Comparison of ENCODE assay signal across 18 cellular contexts in genomic region chr2:206723288-206723687, GRCh38. TPM values are rescaled to one million over a fixed set of nuclear protein-coding genes. Genes with fewer than 3 reads are reported as not detected.
DNase-seq lines count a peak whose midpoint lies in the region; ATAC-seq, FAIRE-seq and TF ChIP-seq lines count a peak whose summit lies in the region.
"Had no signal": no experiment of that assay in that cellular context is flagged by ENCODE, and none has a peak within 500 bp of the region (broad histone marks: within the 10 kb centered on the region; RNA-seq: fewer than 3 reads in every experiment).

No MANE protein-coding gene starts in this region.

- no peak overlapping the region for H3K4me3 ChIP-seq in A549
- H3K4me3 ChIP-seq in K562, result no peak overlapping the region
- no peak overlapping the region for H3K4me3 ChIP-seq in parathyroid adenoma (ENCODE audit: low read depth, low read length)
- H3K4me3 ChIP-seq in coronary artery, result no peak overlapping the region

- H3K27ac ChIP-seq in A549, result no peak overlapping the region
- no peak overlapping the region for H3K27ac ChIP-seq in K562 (ENCODE audit: extremely low read depth, low read depth, low read length)
- no peak overlapping the region for H3K27ac ChIP-seq in parathyroid adenoma
- no peak overlapping the region for H3K27ac ChIP-seq in coronary artery

- TF ChIP-seq POLR2A in A549 (IDR thresholded peaks at IDR 0.05; ENCODE audit: low read length), result no peak
- TF ChIP-seq POLR2A in K562 (conservative IDR thresholded peaks at IDR 0.05), result no peak

- H3K4me2 ChIP-seq in A549 (0 out of 3 replicates have a peak overlapping the region, but pooled peaks have one; percentile 15), K562 (ENCODE audit: insufficient read depth, low read length) (no peak overlapping the region), parathyroid adenoma (ENCODE audit: low read length) (no peak overlapping the region)

- H3K4me1 ChIP-seq in A549 (no peaks in the 10 kb centered on the region), K562 (replicated peaks in 1 of 2; ENCODE audit: control insufficient read depth in 2 of 2, insufficient read depth in 2 of 2, low read length in 2 of 2) (no peaks in the 10 kb centered on the region), parathyroid adenoma (peaks cover 9% of the 10 kb centered on the region)
- H3K4me1 ChIP-seq: Caco-2 had no signal

- intact Hi-C loops in K562 (cut with micrococcal nuclease), result no loop called here

- POLR2A ChIA-PET in A549 (lab: Yijun Ruan, JAX), result no interaction called here
- POLR2A ChIA-PET in K562 (lab: Yijun Ruan, JAX), result no interaction called here

- H3K79me2 ChIP-seq in K562 (ENCODE audit: control insufficient read depth, insufficient read depth, low read length), result no peaks in the 10 kb centered on the region
- H3K79me2 ChIP-seq in parathyroid adenoma, result no peaks in the 10 kb centered on the region

- 27% methylated on average over 1 of the region's 1 CpG for WGBS in A549 (ENCODE audit: missing lambda C conversion rate)
- 0% methylated on average over 1 of the region's 1 CpG for WGBS in K562 (ENCODE audit: insufficient coverage, low coverage, missing lambda C conversion rate)

- CTCF ChIA-PET in A549 (lab: Yijun Ruan, JAX), result no interaction called here
- CTCF ChIA-PET in K562 (lab: Yijun Ruan, JAX; ENCODE audit: low intra/inter-chr PET ratio), result no interaction called here

- no peak for TF ChIP-seq EP300 in A549 (IDR thresholded peaks at IDR 0.05)
- TF ChIP-seq EP300 in K562 (IDR thresholded peaks at IDR 0.05; ENCODE audit: low read length), result no peak

- no peak for ATAC-seq in A549
- no peak for ATAC-seq in K562
- ATAC-seq: CD8-positive, alpha-beta T cell; HCT116 had no signal

- no peak overlapping the region for H3K9ac ChIP-seq in K562 (ENCODE audit: insufficient read depth in 1 of 2, low read depth in 2 of 2, low read length in 2 of 2)
- no peak overlapping the region for H3K9ac ChIP-seq in parathyroid adenoma

- in situ Hi-C loops in K562 (cut with MboI), result no loop called here

- H3K9me1 ChIP-seq in K562 (ENCODE audit: control insufficient read depth, insufficient read depth, low read length), result no peaks in the 10 kb centered on the region

- H2AFZ ChIP-seq in K562 (ENCODE audit: low read depth, low read length) (no peak overlapping the region), parathyroid adenoma (peak overlapping the region; percentile 54)

- H3K27me3 ChIP-seq in K562 (ENCODE audit: control insufficient read depth in 2 of 2, insufficient read depth in 2 of 2, low read length in 2 of 2), result no peaks in the 10 kb centered on the region
- H3K27me3 ChIP-seq in parathyroid adenoma (ENCODE audit: control insufficient read depth, insufficient read depth, low read length), result no peaks in the 10 kb centered on the region

- no peak for TF ChIP-seq CTCF in A549 (IDR thresholded peaks at IDR 0.05)
- no peak for TF ChIP-seq CTCF in K562 (IDR thresholded peaks at IDR 0.05 in 2 of 3, conservative IDR thresholded peaks at IDR 0.05 in 1 of 3; ENCODE audit: insufficient read depth in 2 of 3, low read depth in 1 of 3, low read length in 3 of 3)
- TF ChIP-seq CTCF in parathyroid adenoma (IDR thresholded peaks at IDR 0.05), result no peak
- no peak for TF ChIP-seq CTCF in coronary artery (IDR thresholded peaks at IDR 0.05)

- BruUV-seq in K562 (replicated peaks; lab: Mats Ljungman, UMichigan), result no TSS peak

- H3K9me3 ChIP-seq in A549 (no peaks in the 10 kb centered on the region; the same call in 2 of the 3 replicates), K562 (replicated peaks; ENCODE audit: control insufficient read depth, insufficient read depth, low read depth, low read length) (no peaks in the 10 kb centered on the region), parathyroid adenoma (ENCODE audit: control insufficient read depth, low read length) (no peaks in the 10 kb centered on the region)
- H3K9me3 ChIP-seq: Caco-2 had no signal

- H3K36me3 ChIP-seq in K562 (ENCODE audit: control insufficient read depth, insufficient read depth, low read length), result no peaks in the 10 kb centered on the region
- H3K36me3 ChIP-seq in parathyroid adenoma (ENCODE audit: control insufficient read depth, insufficient read depth, low read length), result no peaks in the 10 kb centered on the region

- no peaks in the 10 kb centered on the region for H4K20me1 ChIP-seq in K562 (replicated peaks; ENCODE audit: control insufficient read depth, insufficient read depth, low read length)

- no peak for FAIRE-seq in A549 (lab: Jason Lieb, UNC)
- no peak for FAIRE-seq in K562 (lab: Jason Lieb, UNC)
- FAIRE-seq: G401.6, GM12892 had no signal

- no peak for TF ChIP-seq RAD21 in A549 (conservative IDR thresholded peaks at IDR 0.05 in 1 of 2, IDR thresholded peaks at IDR 0.05 in 1 of 2)
- TF ChIP-seq RAD21 in K562 (CRISPR knock-in tag; conservative IDR thresholded peaks at IDR 0.05 in 1 of 2, IDR thresholded peaks at IDR 0.05 in 1 of 2), result no peak

- DNase-seq in A549 (ENCODE audit: low read depth in 1 of 2, low spot score in 1 of 2), result no peak
- DNase-seq in K562 (ENCODE audit: extremely low read depth in 1 of 4, low spot score in 3 of 4), result no peak
- no peak for DNase-seq in coronary artery (ENCODE audit: low spot score)
- no peak for DNase-seq in NK-92 treated with Interleukin-12 subunit alpha and Interleukin-12 subunit beta, amount 100 ng/mL, for 24 hours (lab: John Stamatoyannopoulos, UW)
- DNase-seq: 8988T; C1 segment of cervical spinal cord; Caco-2; CD8-positive, alpha-beta T cell; DMS153; DND-41; GOT3; H9 had no signal

RNA-seq across cellular contexts. Expression of gene DYTN, which starts 5.1 kb away (rescaled TPM):
- polyA plus RNA-seq in A549 (2011; rRNA removed) (not detected in 2 replicates), A549 (2017; fragmentation: RNase III; extraction: RNeasy Plus Mini Kit Qiagen cat#74134 plus additional on column Dnase treatment) (not detected in 3 replicates), K562 (2011; rRNA removed) (not detected in 2 replicates), K562 (2014; fragmentation: Illumina TruSeq; extraction: Trizol) (not detected in 2 replicates), K562 (2014; fragmentation: Nextera tagmentation; extraction: Ambion mirVana) (not detected), K562 (2014; rRNA removed) (not detected in 2 replicates)
- polyA plus RNA-seq in A549 (2012; cell fraction: cytosol; rRNA removed), result not detected in 2 replicates
- not detected in 2 replicates for polyA plus RNA-seq in A549 (2012; cell fraction: nucleus; rRNA removed)
- not detected in 2 replicates for polyA minus RNA-seq in A549 (2011; rRNA and poly(A)+ RNA removed)
- total RNA-seq in K562 (2011; cell fraction: chromatin; rRNA removed; ENCODE audit: low replicate concordance), result not detected in 2 replicates
- not detected in 2 replicates for total RNA-seq in K562 (2011; cell fraction: nucleolus; rRNA removed)
- total RNA-seq in K562 (2011; cell fraction: nucleoplasm; rRNA removed), result not detected in 2 replicates
- total RNA-seq in K562 (2014; rRNA removed) (not detected in 2 replicates), K562 (2014; rRNA removed; fragmentation: Illumina TruSeq; extraction: Trizol) (not detected in 2 replicates), K562 (2015; rRNA removed; fragmentation: Illumina TruSeq; extraction: Trizol) (not detected in 2 replicates), K562 (2021) (not detected in 2 replicates)
- not detected in 2 replicates for polyA plus RNA-seq in K562 (2011; cell fraction: cytosol; rRNA removed)
- polyA plus RNA-seq in K562 (2011; cell fraction: nucleus; rRNA removed), result not detected in 2 replicates
- not detected in 2 replicates for polyA plus RNA-seq in K562 (2012)
- polyA minus RNA-seq in K562 (2011; rRNA and poly(A)+ RNA removed), result not detected in 2 replicates
- not detected in 2 replicates for polyA minus RNA-seq in K562 (2011; cell fraction: cytosol; rRNA and poly(A)+ RNA removed)
- polyA minus RNA-seq in K562 (2011; cell fraction: nucleus; rRNA and poly(A)+ RNA removed), result not detected in 2 replicates
- total RNA-seq: A673; Caco-2; CD8-positive, alpha-beta T cell; H9 had no signal
- polyA plus RNA-seq: BJ had no signal

RNA-seq across cellular contexts. Expression of gene MDH1B, which starts 41.8 kb away (rescaled TPM):
- polyA plus RNA-seq in A549 (2011; rRNA removed) (1.3 and 2.8 TPM in 2 replicates), A549 (2017; fragmentation: RNase III; extraction: RNeasy Plus Mini Kit Qiagen cat#74134 plus additional on column Dnase treatment) (3.1 to 4.0 TPM (median 3.2 TPM) in 3 replicates), K562 (2011; rRNA removed) (0.06 and 0.08 TPM in 2 replicates), K562 (2014; fragmentation: Illumina TruSeq; extraction: Trizol) (0.14 TPM in 1 of 2 replicates, not detected in the other), K562 (2014; fragmentation: Nextera tagmentation; extraction: Ambion mirVana) (under 1 TPM in 1 of 2 experiments, not detected in 1; 0.14 TPM), K562 (2014; rRNA removed) (0.16 TPM in 1 of 2 replicates, not detected in the other)
- 0.83 and 0.91 TPM in 2 replicates for polyA plus RNA-seq in A549 (2012; cell fraction: cytosol; rRNA removed)
- polyA plus RNA-seq in A549 (2012; cell fraction: nucleus; rRNA removed), result 0.58 and 0.67 TPM in 2 replicates
- polyA minus RNA-seq in A549 (2011; rRNA and poly(A)+ RNA removed), result 1.5 and 2.6 TPM in 2 replicates
- 0.39 TPM in 1 of 2 replicates, not detected in the other for total RNA-seq in K562 (2011; cell fraction: chromatin; rRNA removed; ENCODE audit: low replicate concordance)
- not detected in 2 replicates for total RNA-seq in K562 (2011; cell fraction: nucleolus; rRNA removed)
- total RNA-seq in K562 (2011; cell fraction: nucleoplasm; rRNA removed), result not detected in 2 replicates
- total RNA-seq in K562 (2014; rRNA removed) (0.08 TPM in 1 of 2 replicates, not detected in the other), K562 (2014; rRNA removed; fragmentation: Illumina TruSeq; extraction: Trizol) (0.15 TPM in 1 of 2 replicates, not detected in the other), K562 (2015; rRNA removed; fragmentation: Illumina TruSeq; extraction: Trizol) (0.08 TPM in 1 of 2 replicates, not detected in the other), K562 (2021) (0.07 TPM in 1 of 2 replicates, not detected in the other)
- polyA plus RNA-seq in K562 (2011; cell fraction: cytosol; rRNA removed), result not detected in 2 replicates
- 0.07 TPM in 1 of 2 replicates, not detected in the other for polyA plus RNA-seq in K562 (2011; cell fraction: nucleus; rRNA removed)
- 0.08 and 0.11 TPM in 2 replicates for polyA plus RNA-seq in K562 (2012)
- polyA minus RNA-seq in K562 (2011; rRNA and poly(A)+ RNA removed), result not detected in 2 replicates
- not detected in 2 replicates for polyA minus RNA-seq in K562 (2011; cell fraction: cytosol; rRNA and poly(A)+ RNA removed)
- 0.13 and 0.33 TPM in 2 replicates for polyA minus RNA-seq in K562 (2011; cell fraction: nucleus; rRNA and poly(A)+ RNA removed)

RNA-seq across cellular contexts. Expression of gene FASTKD2, which starts 42.1 kb away (rescaled TPM):
- polyA plus RNA-seq in A549 (2011; rRNA removed) (56.9 and 60.1 TPM in 2 replicates), A549 (2017; fragmentation: RNase III; extraction: RNeasy Plus Mini Kit Qiagen cat#74134 plus additional on column Dnase treatment) (35.5 to 39.1 TPM (median 37.6 TPM) in 3 replicates), K562 (2011; rRNA removed) (39.7 and 55.0 TPM in 2 replicates), K562 (2014; fragmentation: Illumina TruSeq; extraction: Trizol) (33.7 and 37.1 TPM in 2 replicates), K562 (2014; fragmentation: Nextera tagmentation; extraction: Ambion mirVana) (10 to 100 TPM; 84.9 to 90.6 TPM), K562 (2014; rRNA removed) (22.9 and 26.6 TPM in 2 replicates)
- polyA plus RNA-seq in A549 (2012; cell fraction: cytosol; rRNA removed), result 16.4 and 20.3 TPM in 2 replicates
- 22.6 and 26.0 TPM in 2 replicates for polyA plus RNA-seq in A549 (2012; cell fraction: nucleus; rRNA removed)
- 30.2 and 37.6 TPM in 2 replicates for polyA minus RNA-seq in A549 (2011; rRNA and poly(A)+ RNA removed)
- total RNA-seq in K562 (2011; cell fraction: chromatin; rRNA removed; ENCODE audit: low replicate concordance), result 13.1 and 34.5 TPM in 2 replicates
- 5.7 and 7.4 TPM in 2 replicates for total RNA-seq in K562 (2011; cell fraction: nucleolus; rRNA removed)
- total RNA-seq in K562 (2011; cell fraction: nucleoplasm; rRNA removed), result 15.3 and 21.3 TPM in 2 replicates
- total RNA-seq in K562 (2014; rRNA removed) (20.8 and 21.6 TPM in 2 replicates), K562 (2014; rRNA removed; fragmentation: Illumina TruSeq; extraction: Trizol) (50.4 and 54.1 TPM in 2 replicates), K562 (2015; rRNA removed; fragmentation: Illumina TruSeq; extraction: Trizol) (37.0 and 39.1 TPM in 2 replicates), K562 (2021) (26.1 and 27.4 TPM in 2 replicates)
- polyA plus RNA-seq in K562 (2011; cell fraction: cytosol; rRNA removed), result 19.7 and 27.0 TPM in 2 replicates
- polyA plus RNA-seq in K562 (2011; cell fraction: nucleus; rRNA removed), result 22.2 and 33.5 TPM in 2 replicates
- polyA plus RNA-seq in K562 (2012), result 13.9 and 20.0 TPM in 2 replicates
- polyA minus RNA-seq in K562 (2011; rRNA and poly(A)+ RNA removed), result 64.9 and 69.3 TPM in 2 replicates
- 11.0 and 20.1 TPM in 2 replicates for polyA minus RNA-seq in K562 (2011; cell fraction: cytosol; rRNA and poly(A)+ RNA removed)
- 11.4 and 17.1 TPM in 2 replicates for polyA minus RNA-seq in K562 (2011; cell fraction: nucleus; rRNA and poly(A)+ RNA removed)

Comparison
In these comparisons a context has a peak if more than half of its experiments do, and no peak if none do; other contexts are left out.
1. Of the 35 proteins assayed by ChIP-seq in both K562 and A549: peak only in K562: none; only in A549: none; in both: MAFK; in neither: 34.